ENCODE assay signal across 1 cellular context in the genomic region with DNA sequence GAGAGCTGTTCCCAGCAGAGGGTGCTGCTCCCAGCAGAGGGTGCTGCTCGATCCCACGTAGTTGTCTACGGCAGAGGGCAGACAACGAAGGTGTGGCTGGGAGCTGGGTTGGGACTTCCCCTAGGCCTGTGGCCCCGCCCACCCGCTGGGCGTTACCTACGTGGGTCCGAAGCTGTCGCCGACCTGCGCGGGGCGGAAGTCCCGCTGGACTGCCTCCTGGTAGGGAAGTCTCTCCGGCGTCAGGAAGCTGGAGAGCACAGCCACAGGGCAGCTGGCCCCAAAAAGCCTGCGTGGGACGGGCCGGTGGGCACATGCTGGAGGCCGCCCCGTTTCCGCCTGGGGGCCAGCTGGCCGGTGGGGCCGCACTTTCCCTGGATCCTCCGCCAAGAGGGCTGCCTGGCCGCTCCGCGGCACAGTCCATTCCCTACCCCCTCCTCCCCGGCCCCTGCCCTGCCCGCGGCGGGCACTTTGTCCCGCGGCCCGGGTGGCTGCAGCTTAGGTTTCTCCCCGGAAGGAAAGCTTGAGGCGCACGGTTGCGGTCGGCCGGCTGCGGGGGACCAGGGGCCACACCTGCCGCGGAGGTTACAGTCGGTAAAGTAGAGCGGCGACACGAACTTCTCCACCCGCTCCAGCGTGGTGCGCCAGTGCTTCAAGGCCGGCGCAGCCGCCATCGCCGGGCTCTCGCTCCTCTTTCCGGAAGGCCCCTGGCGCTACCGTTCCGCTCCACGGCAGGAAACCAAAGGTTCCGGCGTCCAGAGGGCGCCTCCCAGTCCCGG.
A peak's percentile ranks its signal among the peaks of the same experiment; 100 is the strongest.
TF ChIP-seq lines count a peak whose summit lies in the region.

A gene (minus strand): TSS at position 695 of the 776 bp plus-strand sequence. CDS start 24 bp downstream, at position 671.

TF ChIP-seq in HepG2, 621 proteins besides CTCF, POLR2A, EP300 and RAD21 (continued from another document and continues in another):
- TF ChIP-seq, protein P1, sequence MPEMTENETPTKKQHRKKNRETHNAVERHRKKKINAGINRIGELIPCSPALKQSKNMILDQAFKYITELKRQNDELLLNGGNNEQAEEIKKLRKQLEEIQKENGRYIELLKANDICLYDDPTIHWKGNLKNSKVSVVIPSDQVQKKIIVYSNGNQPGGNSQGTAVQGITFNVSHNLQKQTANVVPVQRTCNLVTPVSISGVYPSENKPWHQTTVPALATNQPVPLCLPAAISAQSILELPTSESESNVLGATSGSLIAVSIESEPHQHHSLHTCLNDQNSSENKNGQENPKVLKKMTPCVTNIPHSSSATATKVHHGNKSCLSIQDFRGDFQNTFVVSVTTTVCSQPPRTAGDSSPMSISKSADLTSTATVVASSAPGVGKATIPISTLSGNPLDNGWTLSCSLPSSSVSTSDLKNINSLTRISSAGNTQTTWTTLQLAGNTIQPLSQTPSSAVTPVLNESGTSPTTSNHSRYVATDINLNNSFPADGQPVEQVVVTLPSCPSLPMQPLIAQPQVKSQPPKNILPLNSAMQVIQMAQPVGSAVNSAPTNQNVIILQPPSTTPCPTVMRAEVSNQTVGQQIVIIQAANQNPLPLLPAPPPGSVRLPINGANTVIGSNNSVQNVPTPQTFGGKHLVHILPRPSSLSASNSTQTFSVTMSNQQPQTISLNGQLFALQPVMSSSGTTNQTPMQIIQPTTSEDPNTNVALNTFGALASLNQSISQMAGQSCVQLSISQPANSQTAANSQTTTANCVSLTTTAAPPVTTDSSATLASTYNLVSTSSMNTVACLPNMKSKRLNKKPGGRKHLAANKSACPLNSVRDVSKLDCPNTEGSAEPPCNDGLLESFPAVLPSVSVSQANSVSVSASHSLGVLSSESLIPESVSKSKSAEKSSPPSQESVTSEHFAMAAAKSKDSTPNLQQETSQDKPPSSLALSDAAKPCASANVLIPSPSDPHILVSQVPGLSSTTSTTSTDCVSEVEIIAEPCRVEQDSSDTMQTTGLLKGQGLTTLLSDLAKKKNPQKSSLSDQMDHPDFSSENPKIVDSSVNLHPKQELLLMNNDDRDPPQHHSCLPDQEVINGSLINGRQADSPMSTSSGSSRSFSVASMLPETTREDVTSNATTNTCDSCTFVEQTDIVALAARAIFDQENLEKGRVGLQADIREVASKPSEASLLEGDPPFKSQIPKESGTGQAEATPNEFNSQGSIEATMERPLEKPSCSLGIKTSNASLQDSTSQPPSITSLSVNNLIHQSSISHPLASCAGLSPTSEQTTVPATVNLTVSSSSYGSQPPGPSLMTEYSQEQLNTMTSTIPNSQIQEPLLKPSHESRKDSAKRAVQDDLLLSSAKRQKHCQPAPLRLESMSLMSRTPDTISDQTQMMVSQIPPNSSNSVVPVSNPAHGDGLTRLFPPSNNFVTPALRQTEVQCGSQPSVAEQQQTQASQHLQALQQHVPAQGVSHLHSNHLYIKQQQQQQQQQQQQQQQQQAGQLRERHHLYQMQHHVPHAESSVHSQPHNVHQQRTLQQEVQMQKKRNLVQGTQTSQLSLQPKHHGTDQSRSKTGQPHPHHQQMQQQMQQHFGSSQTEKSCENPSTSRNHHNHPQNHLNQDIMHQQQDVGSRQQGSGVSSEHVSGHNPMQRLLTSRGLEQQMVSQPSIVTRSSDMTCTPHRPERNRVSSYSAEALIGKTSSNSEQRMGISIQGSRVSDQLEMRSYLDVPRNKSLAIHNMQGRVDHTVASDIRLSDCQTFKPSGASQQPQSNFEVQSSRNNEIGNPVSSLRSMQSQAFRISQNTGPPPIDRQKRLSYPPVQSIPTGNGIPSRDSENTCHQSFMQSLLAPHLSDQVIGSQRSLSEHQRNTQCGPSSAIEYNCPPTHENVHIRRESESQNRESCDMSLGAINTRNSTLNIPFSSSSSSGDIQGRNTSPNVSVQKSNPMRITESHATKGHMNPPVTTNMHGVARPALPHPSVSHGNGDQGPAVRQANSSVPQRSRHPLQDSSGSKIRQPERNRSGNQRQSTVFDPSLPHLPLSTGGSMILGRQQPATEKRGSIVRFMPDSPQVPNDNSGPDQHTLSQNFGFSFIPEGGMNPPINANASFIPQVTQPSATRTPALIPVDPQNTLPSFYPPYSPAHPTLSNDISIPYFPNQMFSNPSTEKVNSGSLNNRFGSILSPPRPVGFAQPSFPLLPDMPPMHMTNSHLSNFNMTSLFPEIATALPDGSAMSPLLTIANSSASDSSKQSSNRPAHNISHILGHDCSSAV (CRISPR knock-in tag; IDR thresholded peaks at IDR 0.05; ENCODE audit: borderline replicate concordance): peak; percentile 80; the same call in 1 of the 2 replicates
- TF ChIP-seq, protein P2, sequence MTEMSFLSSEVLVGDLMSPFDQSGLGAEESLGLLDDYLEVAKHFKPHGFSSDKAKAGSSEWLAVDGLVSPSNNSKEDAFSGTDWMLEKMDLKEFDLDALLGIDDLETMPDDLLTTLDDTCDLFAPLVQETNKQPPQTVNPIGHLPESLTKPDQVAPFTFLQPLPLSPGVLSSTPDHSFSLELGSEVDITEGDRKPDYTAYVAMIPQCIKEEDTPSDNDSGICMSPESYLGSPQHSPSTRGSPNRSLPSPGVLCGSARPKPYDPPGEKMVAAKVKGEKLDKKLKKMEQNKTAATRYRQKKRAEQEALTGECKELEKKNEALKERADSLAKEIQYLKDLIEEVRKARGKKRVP (CRISPR knock-in tag; IDR thresholded peaks at IDR 0.05): no peak; a peak in 2 of 4 replicates
- peak; percentile 97 for TF ChIP-seq GABPB1 (CRISPR knock-in tag; IDR thresholded peaks at IDR 0.05)
- peak; percentile 70 for TF ChIP-seq POLR2AphosphoS2 (IDR thresholded peaks at IDR 0.05; ENCODE audit: low read depth, low read length)
- TF ChIP-seq, protein P3, sequence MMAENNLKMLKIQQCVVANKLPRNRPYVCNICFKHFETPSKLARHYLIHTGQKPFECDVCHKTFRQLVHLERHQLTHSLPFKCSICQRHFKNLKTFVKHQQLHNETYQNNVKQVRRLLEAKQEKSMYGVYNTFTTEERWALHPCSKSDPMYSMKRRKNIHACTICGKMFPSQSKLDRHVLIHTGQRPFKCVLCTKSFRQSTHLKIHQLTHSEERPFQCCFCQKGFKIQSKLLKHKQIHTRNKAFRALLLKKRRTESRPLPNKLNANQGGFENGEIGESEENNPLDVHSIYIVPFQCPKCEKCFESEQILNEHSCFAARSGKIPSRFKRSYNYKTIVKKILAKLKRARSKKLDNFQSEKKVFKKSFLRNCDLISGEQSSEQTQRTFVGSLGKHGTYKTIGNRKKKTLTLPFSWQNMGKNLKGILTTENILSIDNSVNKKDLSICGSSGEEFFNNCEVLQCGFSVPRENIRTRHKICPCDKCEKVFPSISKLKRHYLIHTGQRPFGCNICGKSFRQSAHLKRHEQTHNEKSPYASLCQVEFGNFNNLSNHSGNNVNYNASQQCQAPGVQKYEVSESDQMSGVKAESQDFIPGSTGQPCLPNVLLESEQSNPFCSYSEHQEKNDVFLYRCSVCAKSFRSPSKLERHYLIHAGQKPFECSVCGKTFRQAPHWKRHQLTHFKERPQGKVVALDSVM (CRISPR knock-in tag; IDR thresholded peaks at IDR 0.05): peak; percentile 64; the same call in 1 of the 2 replicates
- TF ChIP-seq AKAP8 (CRISPR knock-in tag; IDR thresholded peaks at IDR 0.05): peak; percentile 43; the same call in 1 of the 2 replicates
- TF ChIP-seq TRIM24 (CRISPR knock-in tag; IDR thresholded peaks at IDR 0.05): no peak
- TF ChIP-seq ZNF256 (CRISPR knock-in tag; conservative IDR thresholded peaks at IDR 0.05): peak; percentile 45; the same call in 1 of the 2 replicates
- no peak; the same call in 1 of the 2 replicates for TF ChIP-seq ZNF567 (CRISPR knock-in tag; IDR thresholded peaks at IDR 0.05; ENCODE audit: borderline replicate concordance)
- TF ChIP-seq, protein P4, sequence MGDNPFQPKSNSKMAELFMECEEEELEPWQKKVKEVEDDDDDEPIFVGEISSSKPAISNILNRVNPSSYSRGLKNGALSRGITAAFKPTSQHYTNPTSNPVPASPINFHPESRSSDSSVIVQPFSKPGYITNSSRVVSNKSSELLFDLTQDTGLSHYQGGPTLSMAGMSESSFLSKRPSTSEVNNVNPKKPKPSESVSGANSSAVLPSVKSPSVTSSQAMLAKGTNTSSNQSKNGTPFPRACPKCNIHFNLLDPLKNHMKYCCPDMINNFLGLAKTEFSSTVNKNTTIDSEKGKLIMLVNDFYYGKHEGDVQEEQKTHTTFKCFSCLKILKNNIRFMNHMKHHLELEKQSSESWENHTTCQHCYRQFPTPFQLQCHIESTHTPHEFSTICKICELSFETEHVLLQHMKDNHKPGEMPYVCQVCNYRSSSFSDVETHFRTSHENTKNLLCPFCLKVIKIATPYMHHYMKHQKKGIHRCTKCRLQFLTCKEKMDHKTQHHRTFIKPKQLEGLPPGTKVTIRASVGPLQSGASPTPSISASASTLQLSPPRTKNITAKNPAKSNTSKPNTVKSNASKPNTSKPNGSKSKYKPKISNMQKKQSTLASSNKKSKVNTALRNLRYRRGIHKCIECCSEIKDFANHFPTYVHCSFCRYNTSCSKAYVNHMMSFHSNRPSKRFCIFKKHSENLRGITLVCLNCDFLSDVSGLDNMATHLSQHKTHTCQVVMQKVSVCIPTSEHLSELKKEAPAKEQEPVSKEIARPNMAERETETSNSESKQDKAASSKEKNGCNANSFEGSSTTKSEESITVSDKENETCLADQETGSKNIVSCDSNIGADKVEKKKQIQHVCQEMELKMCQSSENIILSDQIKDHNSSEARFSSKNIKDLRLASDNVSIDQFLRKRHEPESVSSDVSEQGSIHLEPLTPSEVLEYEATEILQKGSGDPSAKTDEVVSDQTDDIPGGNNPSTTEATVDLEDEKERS (CRISPR knock-in tag; IDR thresholded peaks at IDR 0.05): peak; percentile 73; the same call in 1 of the 2 replicates
- TF ChIP-seq ZNF773 (CRISPR knock-in tag; IDR thresholded peaks at IDR 0.05; ENCODE audit: borderline replicate concordance): no peak; the same call in 1 of the 2 replicates
- TF ChIP-seq NR2F6 (IDR thresholded peaks at IDR 0.05): no peak
- peak; percentile 43 for TF ChIP-seq NR2F6 (CRISPR knock-in tag; IDR thresholded peaks at IDR 0.05)
- TF ChIP-seq SOX5 (CRISPR knock-in tag; IDR thresholded peaks at IDR 0.05; ENCODE audit: borderline replicate concordance): peak; percentile 58; the same call in 1 of the 2 replicates
- TF ChIP-seq KAT2B (IDR thresholded peaks at IDR 0.05; ENCODE audit: borderline replicate concordance, low read depth, low read length): no peak
- TF ChIP-seq ONECUT2 (CRISPR knock-in tag; IDR thresholded peaks at IDR 0.05): peak; percentile 28; the same call in 1 of the 2 replicates
- TF ChIP-seq, protein P5, sequence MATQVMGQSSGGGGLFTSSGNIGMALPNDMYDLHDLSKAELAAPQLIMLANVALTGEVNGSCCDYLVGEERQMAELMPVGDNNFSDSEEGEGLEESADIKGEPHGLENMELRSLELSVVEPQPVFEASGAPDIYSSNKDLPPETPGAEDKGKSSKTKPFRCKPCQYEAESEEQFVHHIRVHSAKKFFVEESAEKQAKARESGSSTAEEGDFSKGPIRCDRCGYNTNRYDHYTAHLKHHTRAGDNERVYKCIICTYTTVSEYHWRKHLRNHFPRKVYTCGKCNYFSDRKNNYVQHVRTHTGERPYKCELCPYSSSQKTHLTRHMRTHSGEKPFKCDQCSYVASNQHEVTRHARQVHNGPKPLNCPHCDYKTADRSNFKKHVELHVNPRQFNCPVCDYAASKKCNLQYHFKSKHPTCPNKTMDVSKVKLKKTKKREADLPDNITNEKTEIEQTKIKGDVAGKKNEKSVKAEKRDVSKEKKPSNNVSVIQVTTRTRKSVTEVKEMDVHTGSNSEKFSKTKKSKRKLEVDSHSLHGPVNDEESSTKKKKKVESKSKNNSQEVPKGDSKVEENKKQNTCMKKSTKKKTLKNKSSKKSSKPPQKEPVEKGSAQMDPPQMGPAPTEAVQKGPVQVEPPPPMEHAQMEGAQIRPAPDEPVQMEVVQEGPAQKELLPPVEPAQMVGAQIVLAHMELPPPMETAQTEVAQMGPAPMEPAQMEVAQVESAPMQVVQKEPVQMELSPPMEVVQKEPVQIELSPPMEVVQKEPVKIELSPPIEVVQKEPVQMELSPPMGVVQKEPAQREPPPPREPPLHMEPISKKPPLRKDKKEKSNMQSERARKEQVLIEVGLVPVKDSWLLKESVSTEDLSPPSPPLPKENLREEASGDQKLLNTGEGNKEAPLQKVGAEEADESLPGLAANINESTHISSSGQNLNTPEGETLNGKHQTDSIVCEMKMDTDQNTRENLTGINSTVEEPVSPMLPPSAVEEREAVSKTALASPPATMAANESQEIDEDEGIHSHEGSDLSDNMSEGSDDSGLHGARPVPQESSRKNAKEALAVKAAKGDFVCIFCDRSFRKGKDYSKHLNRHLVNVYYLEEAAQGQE (IDR thresholded peaks at IDR 0.05; ENCODE audit: borderline replicate concordance in 1 of 2, low read depth in 1 of 2, low read length in 2 of 2): peak in 1 of 2 experiments; percentile 20; a peak in 1 of 4 replicates
- TF ChIP-seq, protein P6, sequence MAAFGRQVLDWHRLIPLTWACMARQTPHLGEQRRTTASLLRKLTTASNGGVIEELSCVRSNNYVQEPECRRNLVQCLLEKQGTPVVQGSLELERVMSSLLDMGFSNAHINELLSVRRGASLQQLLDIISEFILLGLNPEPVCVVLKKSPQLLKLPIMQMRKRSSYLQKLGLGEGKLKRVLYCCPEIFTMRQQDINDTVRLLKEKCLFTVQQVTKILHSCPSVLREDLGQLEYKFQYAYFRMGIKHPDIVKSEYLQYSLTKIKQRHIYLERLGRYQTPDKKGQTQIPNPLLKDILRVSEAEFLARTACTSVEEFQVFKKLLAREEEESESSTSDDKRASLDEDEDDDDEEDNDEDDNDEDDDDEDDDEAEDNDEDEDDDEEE (CRISPR knock-in tag; IDR thresholded peaks at IDR 0.05): no peak; the same call in 1 of the 2 replicates
- no peak for TF ChIP-seq MZF1 (CRISPR knock-in tag; IDR thresholded peaks at IDR 0.05; ENCODE audit: borderline replicate concordance)
- peak; percentile 94 for TF ChIP-seq KDM2A (CRISPR knock-in tag; IDR thresholded peaks at IDR 0.05; ENCODE audit: borderline replicate concordance, low read depth)
- TF ChIP-seq GPN1 (CRISPR knock-in tag; IDR thresholded peaks at IDR 0.05; ENCODE audit: borderline replicate concordance): no peak
- no peak for TF ChIP-seq REXO4 (CRISPR knock-in tag; IDR thresholded peaks at IDR 0.05; ENCODE audit: borderline replicate concordance)
- TF ChIP-seq AGO1 (IDR thresholded peaks at IDR 0.05; ENCODE audit: low read depth, low read length, poor library complexity, severe bottlenecking): peak; percentile 90
- no peak; the same call in 1 of the 2 replicates for TF ChIP-seq ZNF572 (CRISPR knock-in tag; IDR thresholded peaks at IDR 0.05)
- peak; percentile 67 for TF ChIP-seq ZKSCAN8 (CRISPR knock-in tag; IDR thresholded peaks at IDR 0.05; ENCODE audit: borderline replicate concordance)
- peak; percentile 40; the same call in 1 of the 2 replicates for TF ChIP-seq NFE2L1 (CRISPR knock-in tag; IDR thresholded peaks at IDR 0.05; ENCODE audit: borderline replicate concordance)
- peak; percentile 51; the same call in 1 of the 2 replicates for TF ChIP-seq HMG20B (CRISPR knock-in tag; conservative IDR thresholded peaks at IDR 0.05)
- peak; percentile 51 for TF ChIP-seq CBX5 (CRISPR knock-in tag; IDR thresholded peaks at IDR 0.05; ENCODE audit: borderline replicate concordance)
- no peak for TF ChIP-seq ZKSCAN5 (CRISPR knock-in tag; IDR thresholded peaks at IDR 0.05)
- TF ChIP-seq, protein P7, sequence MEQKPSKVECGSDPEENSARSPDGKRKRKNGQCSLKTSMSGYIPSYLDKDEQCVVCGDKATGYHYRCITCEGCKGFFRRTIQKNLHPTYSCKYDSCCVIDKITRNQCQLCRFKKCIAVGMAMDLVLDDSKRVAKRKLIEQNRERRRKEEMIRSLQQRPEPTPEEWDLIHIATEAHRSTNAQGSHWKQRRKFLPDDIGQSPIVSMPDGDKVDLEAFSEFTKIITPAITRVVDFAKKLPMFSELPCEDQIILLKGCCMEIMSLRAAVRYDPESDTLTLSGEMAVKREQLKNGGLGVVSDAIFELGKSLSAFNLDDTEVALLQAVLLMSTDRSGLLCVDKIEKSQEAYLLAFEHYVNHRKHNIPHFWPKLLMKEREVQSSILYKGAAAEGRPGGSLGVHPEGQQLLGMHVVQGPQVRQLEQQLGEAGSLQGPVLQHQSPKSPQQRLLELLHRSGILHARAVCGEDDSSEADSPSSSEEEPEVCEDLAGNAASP (CRISPR knock-in tag; IDR thresholded peaks at IDR 0.05; ENCODE audit: borderline replicate concordance): peak; percentile 60; the same call in 1 of the 2 replicates
